1 cellular context compared by ENCODE assay signal in the genomic region with DNA sequence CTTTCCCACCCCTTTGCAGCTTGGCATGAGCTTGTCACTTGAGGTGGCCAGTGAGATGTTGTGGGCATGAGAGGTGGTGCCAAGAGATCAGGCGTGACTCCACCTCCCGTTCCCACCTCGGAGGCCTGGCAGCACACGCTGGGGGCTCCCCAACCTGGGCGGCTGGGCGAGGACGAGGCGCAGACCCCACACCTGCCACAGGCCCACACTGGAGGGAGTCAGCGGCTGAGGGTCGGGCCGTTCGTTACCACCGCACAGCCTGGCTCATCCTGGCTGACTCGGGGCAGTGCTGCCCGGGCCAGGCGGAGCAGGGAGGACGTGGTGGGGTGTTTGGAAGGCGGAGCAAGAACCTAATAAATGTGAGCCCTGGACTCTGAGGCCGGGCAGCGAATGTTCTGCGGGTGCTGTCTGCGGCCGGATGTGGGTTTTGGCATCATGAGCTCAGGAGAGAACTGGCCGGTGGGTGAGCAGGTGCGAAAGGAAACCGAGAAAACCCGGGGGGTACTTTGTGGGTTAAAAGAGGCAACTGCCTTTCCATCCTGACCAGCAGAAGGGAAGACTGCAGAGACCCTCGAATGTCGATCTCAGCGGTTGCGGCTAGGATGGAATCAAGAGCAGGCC.
TF ChIP-seq lines count a peak whose summit lies in the region.

No MANE protein-coding gene starts in this region.

TF ChIP-seq in WTC11, 78 proteins besides CTCF, POLR2A, EP300 and RAD21 (continued from another document):
- TF ChIP-seq ZBTB21 (CRISPR knock-in tag; IDR thresholded peaks at IDR 0.05; ENCODE audit: borderline replicate concordance), result no peak
- no peak for TF ChIP-seq ELF4 (CRISPR knock-in tag; IDR thresholded peaks at IDR 0.05; ENCODE audit: low read depth)
- no peak for TF ChIP-seq ZNF423 (CRISPR knock-in tag; IDR thresholded peaks at IDR 0.05)
- TF ChIP-seq FOXJ3 (CRISPR knock-in tag; IDR thresholded peaks at IDR 0.05; ENCODE audit: borderline replicate concordance), result no peak
